ENCODE assay signal across 8 cellular contexts in the genomic region with DNA sequence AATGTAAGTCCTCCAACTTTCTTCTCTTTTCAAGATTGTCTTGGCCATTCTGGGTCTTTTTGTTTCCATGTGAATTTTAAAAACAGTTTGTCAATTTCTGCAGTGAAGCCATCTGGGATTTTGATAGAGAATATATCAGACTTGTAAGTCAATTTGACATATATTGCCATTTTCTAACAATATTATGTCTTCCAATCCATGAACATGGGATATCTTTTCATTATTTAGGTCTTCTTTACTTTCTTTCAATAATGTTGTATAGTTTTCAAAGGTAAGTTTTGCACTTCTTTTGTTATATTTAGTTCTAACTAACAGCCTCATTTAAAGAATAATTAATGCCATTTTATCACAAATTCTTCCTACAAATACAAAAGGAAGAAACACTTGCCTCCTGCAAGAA.
"Had no signal": no experiment of that assay in that cellular context is flagged by ENCODE, and none has a peak within 500 bp of the region (broad histone marks: within the 10 kb centered on the region; RNA-seq: fewer than 3 reads in every experiment).

No MANE protein-coding gene starts in this region.

- DNase-seq: IMR-90, KBM-7, KG1 had no signal

- FAIRE-seq: HepG2, HTR-8/SVneo, K562 had no signal

- H3K27ac ChIP-seq: HL-60, KMS-11 had no signal

- H3K4me3 ChIP-seq: K562 had no signal

- ATAC-seq: HepG2, K562 had no signal
